Comparison of ENCODE assay signal across 1 cellular context in genomic region chr16:3317315-3317999, GRCh38.
TF ChIP-seq lines count a peak whose summit lies in the region.

No MANE protein-coding gene starts in this region.

TF ChIP-seq in A549, 52 proteins besides CTCF, POLR2A, EP300 and RAD21 (continued from another document):
- TF ChIP-seq RNF2 (IDR thresholded peaks at IDR 0.05; ENCODE audit: borderline replicate concordance, low read depth) (no peak), BHLHE40 (IDR thresholded peaks at IDR 0.05; ENCODE audit: low read depth, low read length) (no peak), HOXB5 (CRISPR knock-in tag; IDR thresholded peaks at IDR 0.05) (no peak), MAZ (IDR thresholded peaks at IDR 0.05; ENCODE audit: borderline replicate concordance, low read depth, low read length) (no peak), EHMT2 (IDR thresholded peaks at IDR 0.05; ENCODE audit: low read depth) (no peak), HES2 (IDR thresholded peaks at IDR 0.05) (peak; percentile 22; the same call in 1 of the 2 replicates), BCL3 (IDR thresholded peaks at IDR 0.05) (no peak), ZC3H11A (IDR thresholded peaks at IDR 0.05) (no peak), MYC (IDR thresholded peaks at IDR 0.05; ENCODE audit: borderline replicate concordance, low read length) (no peak), ATOH8 (CRISPR knock-in tag; IDR thresholded peaks at IDR 0.05; ENCODE audit: low read depth) (no peak), ZSCAN20 (CRISPR knock-in tag; IDR thresholded peaks at IDR 0.05) (no peak), GATA3 (IDR thresholded peaks at IDR 0.05; ENCODE audit: borderline replicate concordance) (peak; percentile 75; the same call in 1 of the 2 replicates), E2F6 (IDR thresholded peaks at IDR 0.05; ENCODE audit: borderline replicate concordance, low read depth) (no peak), ZNF302 (CRISPR knock-in tag; IDR thresholded peaks at IDR 0.05) (no peak), MAFK (IDR thresholded peaks at IDR 0.05; ENCODE audit: partially characterized antibody) (no peak), HDAC2 (IDR thresholded peaks at IDR 0.05) (peak; percentile 65; the same call in 1 of the 2 replicates), JUN (IDR thresholded peaks at IDR 0.05) (no peak), SREBF2 (IDR thresholded peaks at IDR 0.05) (no peak), CHD4 (IDR thresholded peaks at IDR 0.05; ENCODE audit: borderline replicate concordance) (peak; percentile 56; the same call in 1 of the 2 replicates), KDM5A (IDR thresholded peaks at IDR 0.05) (no peak), ESRRA (IDR thresholded peaks at IDR 0.05; ENCODE audit: borderline replicate concordance, low read length) (no peak), POLR2AphosphoS2 (conservative IDR thresholded peaks at IDR 0.05; ENCODE audit: low read length) (no peak), CEBPB (IDR thresholded peaks at IDR 0.05) (peak in 1 of 2 experiments; percentile 63; a peak in 2 of 4 replicates), KDM1A (IDR thresholded peaks at IDR 0.05; ENCODE audit: low read depth) (peak; percentile 94; the same call in 1 of the 2 replicates), PHF8 (IDR thresholded peaks at IDR 0.05; ENCODE audit: borderline replicate concordance, low read depth) (no peak), PBX3 (IDR thresholded peaks at IDR 0.05) (no peak), RFX5 (IDR thresholded peaks at IDR 0.05) (no peak), FOXS1 (CRISPR knock-in tag; IDR thresholded peaks at IDR 0.05) (no peak), TP53 (CRISPR knock-in tag; IDR thresholded peaks at IDR 0.05) (no peak), HOXB13 (CRISPR knock-in tag; IDR thresholded peaks at IDR 0.05; ENCODE audit: low read depth) (peak; percentile 58; the same call in 1 of the 2 replicates), NR3C1 (IDR thresholded peaks at IDR 0.05) (no peak), RARB (CRISPR knock-in tag; IDR thresholded peaks at IDR 0.05) (no peak), TFCP2L1 (CRISPR knock-in tag; IDR thresholded peaks at IDR 0.05) (no peak), JUNB (IDR thresholded peaks at IDR 0.05) (no peak), CBX2 (IDR thresholded peaks at IDR 0.05; ENCODE audit: borderline replicate concordance, low read depth) (no peak), CHD2 (IDR thresholded peaks at IDR 0.05; ENCODE audit: low read length, partially characterized antibody) (no peak), REST (IDR thresholded peaks at IDR 0.05) (no peak), FOSB (CRISPR knock-in tag; IDR thresholded peaks at IDR 0.05) (no peak), HOXA7 (CRISPR knock-in tag; IDR thresholded peaks at IDR 0.05) (no peak), FOSL2 (IDR thresholded peaks at IDR 0.05) (no peak), FOSL2 (CRISPR knock-in tag; IDR thresholded peaks at IDR 0.05) (no peak), USF2 (IDR thresholded peaks at IDR 0.05) (no peak), NFE2L2 (conservative IDR thresholded peaks at IDR 0.05; ENCODE audit: low read length) (no peak)
